ENCODE assay signal across 9 cellular contexts in genomic region chr3:129605593-129606521, GRCh38. TPM values are rescaled to one million over a fixed set of nuclear protein-coding genes. Genes with fewer than 3 reads are reported as not detected.
DNase-seq lines count a peak whose midpoint lies in the region; ATAC-seq and TF ChIP-seq lines count a peak whose summit lies in the region.
"Had no signal": no experiment of that assay in that cellular context is flagged by ENCODE, and none has a peak within 500 bp of the region (broad histone marks: within the 10 kb centered on the region; RNA-seq: fewer than 3 reads in every experiment).

No MANE protein-coding gene starts in this region.

- peak overlapping the region; percentile 74 for H2AFZ ChIP-seq in neural progenitor cell (replicated peaks)

- no peak overlapping the region for H3K9ac ChIP-seq in neural progenitor cell

- peak overlapping the region; percentile 62 for H3K27ac Mint-ChIP-seq in activated T-helper 17 cell treated with anti-CD3 and anti-CD28 coated beads, Interleukin-2, amount 50 U/mL, for 72 hours
- no peak overlapping the region for H3K27ac Mint-ChIP-seq in neural progenitor cell

- no peaks in the 10 kb centered on the region for H3K9me3 ChIP-seq in neural progenitor cell (ENCODE audit: low read depth)

- peaks cover 33% of the 10 kb centered on the region for H4K20me1 ChIP-seq in neural progenitor cell (ENCODE audit: low read depth)

- H3K9me3 Mint-ChIP-seq in activated T-helper 17 cell treated with anti-CD3 and anti-CD28 coated beads, Interleukin-2, amount 50 U/mL, for 72 hours = no peaks in the 10 kb centered on the region
- peaks cover 2% of the 10 kb centered on the region for H3K9me3 Mint-ChIP-seq in neural progenitor cell

- peak overlapping the region; percentile 92 for H3K4me2 ChIP-seq in neural progenitor cell

- H3K4me3 ChIP-seq in neural progenitor cell = peak overlapping the region; percentile 56

- H3K36me3 Mint-ChIP-seq in activated T-helper 17 cell treated with anti-CD3 and anti-CD28 coated beads, Interleukin-2, amount 50 U/mL, for 72 hours (ENCODE audit: low read depth) = no peaks in the 10 kb centered on the region
- no peaks in the 10 kb centered on the region for H3K36me3 Mint-ChIP-seq in neural progenitor cell

- TF ChIP-seq CTCF in neural progenitor cell (IDR thresholded peaks at IDR 0.05) = no peak

- H3K79me2 ChIP-seq in neural progenitor cell (ENCODE audit: low read depth) = no peaks in the 10 kb centered on the region

- H3K27me3 ChIP-seq in neural progenitor cell = peaks cover 50% of the 10 kb centered on the region

- peak overlapping the region; percentile 88 for H3K4me3 Mint-ChIP-seq in activated T-helper 17 cell treated with anti-CD3 and anti-CD28 coated beads, Interleukin-2, amount 50 U/mL, for 72 hours
- H3K4me3 Mint-ChIP-seq in neural progenitor cell = peak overlapping the region; percentile 94

- DNase-seq in NCI-H2081 (lab: John Stamatoyannopoulos, UW) (peak; percentile 74 to 81), NCI-H2081 treated with DMSO at 0.1 percent for 48 hours (lab: John Stamatoyannopoulos, UW) (no peak), NCI-H774 (lab: John Stamatoyannopoulos, UW) (peak; percentile 48), fibroblast of peridontal ligament (ENCODE audit: extremely low read depth) (peak; percentile 44), neural progenitor cell (ENCODE audit: low spot score) (peak; percentile 54), NCI-H1048 (lab: John Stamatoyannopoulos, UW) (no peak)

- peaks cover 52% of the 10 kb centered on the region for H3F3A ChIP-seq in neural progenitor cell (ENCODE audit: low read depth)

- no peak overlapping the region for H3K27ac ChIP-seq in neural progenitor cell
- H3K27ac ChIP-seq: C4-2B had no signal

- H3K4me1 Mint-ChIP-seq in activated T-helper 17 cell treated with anti-CD3 and anti-CD28 coated beads, Interleukin-2, amount 50 U/mL, for 72 hours = peaks cover 14% of the 10 kb centered on the region
- H3K4me1 Mint-ChIP-seq in neural progenitor cell = peaks cover 48% of the 10 kb centered on the region

- no peaks in the 10 kb centered on the region for H3K36me3 ChIP-seq in neural progenitor cell

- ATAC-seq in activated T-helper 17 cell treated with anti-CD3 and anti-CD28 coated beads, Interleukin-2, amount 50 U/mL, for 72 hours (replicated peaks) = peak; percentile 59
- ATAC-seq in GM21529 (IDR thresholded peaks at IDR 0.05; ENCODE audit: unreplicated experiment) = no peak

- peaks cover 20% of the 10 kb centered on the region for H3K4me1 ChIP-seq in neural progenitor cell

- H3K27me3 Mint-ChIP-seq in activated T-helper 17 cell treated with anti-CD3 and anti-CD28 coated beads, Interleukin-2, amount 50 U/mL, for 72 hours = peaks cover 3% of the 10 kb centered on the region
- peaks cover 21% of the 10 kb centered on the region for H3K27me3 Mint-ChIP-seq in neural progenitor cell (ENCODE audit: insufficient read depth, low read depth)

RNA-seq across cellular contexts. Expression of gene PLXND1, which starts 0.6 kb away (rescaled TPM):
- 1 to 10 TPM; 6.2 to 7.4 TPM for total RNA-seq in activated T-helper 17 cell treated with anti-CD3 and anti-CD28 coated beads, Interleukin-2, amount 50 U/mL, for 72 hours
- 9.0 and 12.9 TPM in 2 replicates for total RNA-seq in neural progenitor cell (ENCODE audit: low replicate concordance)

Comparison
In these comparisons a context has a peak if more than half of its experiments do, and no peak if none do; other contexts are left out.
1. DNase-seq: peak in NCI-H2081 (2 of 2), NCI-H774 (single experiment), fibroblast of peridontal ligament (single experiment) and neural progenitor cell (single experiment); none in NCI-H2081 treated with DMSO at 0.1 percent for 48 hours (single experiment) and NCI-H1048 (single experiment).